ENCODE assay signal across 1 cellular context in genomic region chr14:100568998-100569733, GRCh38.
TF ChIP-seq lines count a peak whose summit lies in the region.

No MANE protein-coding gene starts in this region.

TF ChIP-seq in A549, 52 proteins besides CTCF, POLR2A, EP300 and RAD21 (continued from another document):
- TF ChIP-seq, protein P1, sequence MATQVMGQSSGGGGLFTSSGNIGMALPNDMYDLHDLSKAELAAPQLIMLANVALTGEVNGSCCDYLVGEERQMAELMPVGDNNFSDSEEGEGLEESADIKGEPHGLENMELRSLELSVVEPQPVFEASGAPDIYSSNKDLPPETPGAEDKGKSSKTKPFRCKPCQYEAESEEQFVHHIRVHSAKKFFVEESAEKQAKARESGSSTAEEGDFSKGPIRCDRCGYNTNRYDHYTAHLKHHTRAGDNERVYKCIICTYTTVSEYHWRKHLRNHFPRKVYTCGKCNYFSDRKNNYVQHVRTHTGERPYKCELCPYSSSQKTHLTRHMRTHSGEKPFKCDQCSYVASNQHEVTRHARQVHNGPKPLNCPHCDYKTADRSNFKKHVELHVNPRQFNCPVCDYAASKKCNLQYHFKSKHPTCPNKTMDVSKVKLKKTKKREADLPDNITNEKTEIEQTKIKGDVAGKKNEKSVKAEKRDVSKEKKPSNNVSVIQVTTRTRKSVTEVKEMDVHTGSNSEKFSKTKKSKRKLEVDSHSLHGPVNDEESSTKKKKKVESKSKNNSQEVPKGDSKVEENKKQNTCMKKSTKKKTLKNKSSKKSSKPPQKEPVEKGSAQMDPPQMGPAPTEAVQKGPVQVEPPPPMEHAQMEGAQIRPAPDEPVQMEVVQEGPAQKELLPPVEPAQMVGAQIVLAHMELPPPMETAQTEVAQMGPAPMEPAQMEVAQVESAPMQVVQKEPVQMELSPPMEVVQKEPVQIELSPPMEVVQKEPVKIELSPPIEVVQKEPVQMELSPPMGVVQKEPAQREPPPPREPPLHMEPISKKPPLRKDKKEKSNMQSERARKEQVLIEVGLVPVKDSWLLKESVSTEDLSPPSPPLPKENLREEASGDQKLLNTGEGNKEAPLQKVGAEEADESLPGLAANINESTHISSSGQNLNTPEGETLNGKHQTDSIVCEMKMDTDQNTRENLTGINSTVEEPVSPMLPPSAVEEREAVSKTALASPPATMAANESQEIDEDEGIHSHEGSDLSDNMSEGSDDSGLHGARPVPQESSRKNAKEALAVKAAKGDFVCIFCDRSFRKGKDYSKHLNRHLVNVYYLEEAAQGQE (IDR thresholded peaks at IDR 0.05): no peak
- TF ChIP-seq SMC3 (IDR thresholded peaks at IDR 0.05) (no peak), TP53 (CRISPR knock-in tag; IDR thresholded peaks at IDR 0.05) (no peak), KDM5A (IDR thresholded peaks at IDR 0.05) (no peak)
